Comparison of ENCODE assay signal across 20 cellular contexts in genomic region chr13:112986470-112986869, GRCh38. TPM values are rescaled to one million over a fixed set of nuclear protein-coding genes. Genes with fewer than 3 reads are reported as not detected.
DNase-seq lines count a peak whose midpoint lies in the region; ATAC-seq and TF ChIP-seq lines count a peak whose summit lies in the region.
"Had no signal": no experiment of that assay in that cellular context is flagged by ENCODE, and none has a peak within 500 bp of the region (broad histone marks: within the 10 kb centered on the region; RNA-seq: fewer than 3 reads in every experiment).

No MANE protein-coding gene starts in this region.

- no peak for DNase-seq in left ventricle myocardium inferior
- DNase-seq in heart right ventricle, result no peak
- DNase-seq in stimulated activated naive CD8-positive, alpha-beta T cell treated with anti-CD3 and anti-CD28 coated beads, Interleukin-15, amount 100 ng/mL, for 72 hours, result no peak
- DNase-seq in stimulated activated naive CD8-positive, alpha-beta T cell treated with anti-CD3 and anti-CD28 coated beads, Interleukin-15, Interleukin-2, amounts not matched to agents 100 U/mL and 50 U/mL, for 24 hours, result no peak
- no peak for DNase-seq in substantia nigra (lab: John Stamatoyannopoulos, UW)
- DNase-seq in NOMO-1 treated with dmso at 0.1 percent for 144 hours (lab: John Stamatoyannopoulos, UW; ENCODE audit: unreplicated experiment), result no peak
- DNase-seq in dorsolateral prefrontal cortex, result no peak
- DNase-seq: 8988T; ACHN; AML-193; C1 segment of cervical spinal cord; Calu3; CD4-positive, alpha-beta memory T cell; COR-L47; DMS79 treated with DMSO at 0.1 percent for 48 hours; GF-D8; GOT3; HCEC 1CT had no signal

- H3K9me3 ChIP-seq in left ventricle myocardium inferior (replicated peaks) (no peaks in the 10 kb centered on the region), heart right ventricle (no peaks in the 10 kb centered on the region), mucosa of rectum (ENCODE audit: control insufficient read depth in 2 of 2, low read length in 2 of 2) (no peaks in the 10 kb centered on the region)
- H3K9me3 ChIP-seq: A549 had no signal

- TF ChIP-seq CTCF in left ventricle myocardium inferior (IDR thresholded peaks at IDR 0.05; ENCODE audit: borderline replicate concordance), result no peak
- no peak for TF ChIP-seq CTCF in heart right ventricle (IDR thresholded peaks at IDR 0.05)
- TF ChIP-seq CTCF in dorsolateral prefrontal cortex (IDR thresholded peaks at IDR 0.05 in 54 of 56, conservative IDR thresholded peaks at IDR 0.05 in 2 of 56; ENCODE audit: low read depth in 1 of 56, partially characterized antibody in 56 of 56), result no peak

- H3K4me3 ChIP-seq in left ventricle myocardium inferior, result no peak overlapping the region
- no peak overlapping the region for H3K4me3 ChIP-seq in heart right ventricle
- H3K4me3 ChIP-seq in mucosa of rectum (ENCODE audit: low read length in 2 of 2), result peak overlapping the region in 1 of 2 donors; percentile 67
- H3K4me3 ChIP-seq in dorsolateral prefrontal cortex, result peak overlapping the region in 1 of 59 donors; percentile 1
- H3K4me3 ChIP-seq: A549 had no signal

- H3K4me3 Mint-ChIP-seq in stimulated activated naive CD8-positive, alpha-beta T cell treated with anti-CD3 and anti-CD28 coated beads, Interleukin-15, amount 100 ng/mL, for 72 hours, result no peak overlapping the region
- H3K4me3 Mint-ChIP-seq: CD4-positive, alpha-beta memory T cell had no signal

- no peak for ATAC-seq in heart right ventricle
- ATAC-seq in stimulated activated naive CD8-positive, alpha-beta T cell treated with anti-CD3 and anti-CD28 coated beads, Interleukin-15, amount 100 ng/mL, for 72 hours, result peak; percentile 61
- ATAC-seq in stimulated activated naive CD8-positive, alpha-beta T cell treated with anti-CD3 and anti-CD28 coated beads, Interleukin-15, Interleukin-2, amounts not matched to agents 100 U/mL and 50 U/mL, for 24 hours, result no peak
- ATAC-seq: A549 had no signal

- H3K27ac ChIP-seq in left ventricle myocardium inferior (replicated peaks), result peak overlapping the region; percentile 91
- peak overlapping the region in 1 of 10 donors; percentile 49 for H3K27ac ChIP-seq in heart right ventricle
- H3K27ac ChIP-seq in mucosa of rectum (ENCODE audit: low read depth in 2 of 2, low read length in 2 of 2), result peak overlapping the region; percentile 17 to 78
- peak overlapping the region; percentile 30 for H3K27ac ChIP-seq in substantia nigra (ENCODE audit: low read depth, low read length, poor library complexity, severe bottlenecking)
- H3K27ac ChIP-seq in dorsolateral prefrontal cortex, result peak overlapping the region in 21 of 59 donors; percentile 4 to 94 (median 31)
- H3K27ac ChIP-seq: A549 had no signal

- no peaks in the 10 kb centered on the region for H3K27me3 ChIP-seq in left ventricle myocardium inferior (ENCODE audit: low read depth)
- H3K27me3 ChIP-seq in heart right ventricle, result no peaks in the 10 kb centered on the region
- H3K27me3 ChIP-seq in mucosa of rectum (ENCODE audit: control insufficient read depth in 2 of 2, insufficient read depth in 2 of 2, low read length in 2 of 2), result no peaks in the 10 kb centered on the region
- peaks cover 0 to 2% (median 0%) of the 10 kb centered on the region in 45 donors for H3K27me3 ChIP-seq in dorsolateral prefrontal cortex

- peaks cover 4% of the 10 kb centered on the region for H3K36me3 ChIP-seq in left ventricle myocardium inferior
- peaks cover 0 to 15% (median 0%) of the 10 kb centered on the region in 9 donors for H3K36me3 ChIP-seq in heart right ventricle
- H3K36me3 ChIP-seq in mucosa of rectum (ENCODE audit: control insufficient read depth in 2 of 2, insufficient read depth in 2 of 2, low read length in 2 of 2), result no peaks in the 10 kb centered on the region

- intact Hi-C loops in left ventricle myocardium inferior (cut with micrococcal nuclease) (no loop called here), heart right ventricle (cut with DNase I) (no loop called here), dorsolateral prefrontal cortex (cut with DNase I) (no loop called here)

- H3K27ac Mint-ChIP-seq in stimulated activated naive CD8-positive, alpha-beta T cell treated with anti-CD3 and anti-CD28 coated beads, Interleukin-15, amount 100 ng/mL, for 72 hours, result no peak overlapping the region

- no peaks in the 10 kb centered on the region for H3K27me3 Mint-ChIP-seq in stimulated activated naive CD8-positive, alpha-beta T cell treated with anti-CD3 and anti-CD28 coated beads, Interleukin-15, amount 100 ng/mL, for 72 hours
- H3K27me3 Mint-ChIP-seq: CD4-positive, alpha-beta memory T cell had no signal

- 83 to 88% methylated on average over 20 of the region's 20 CpGs for WGBS in heart right ventricle, 2 donors

- peaks cover 10% of the 10 kb centered on the region for H3K4me1 Mint-ChIP-seq in stimulated activated naive CD8-positive, alpha-beta T cell treated with anti-CD3 and anti-CD28 coated beads, Interleukin-15, amount 100 ng/mL, for 72 hours

- peak overlapping the region in 1 of 2 donors; percentile 72 for H3K9ac ChIP-seq in mucosa of rectum (ENCODE audit: low read depth in 1 of 2, low read length in 2 of 2)

- H3K4me1 ChIP-seq in left ventricle myocardium inferior, result peaks cover 84% of the 10 kb centered on the region
- peaks cover 2 to 80% (median 47%) of the 10 kb centered on the region in 9 donors for H3K4me1 ChIP-seq in heart right ventricle
- peaks cover 16 to 48% of the 10 kb centered on the region in 2 donors for H3K4me1 ChIP-seq in mucosa of rectum (ENCODE audit: control insufficient read depth in 2 of 2, insufficient read depth in 2 of 2, low read length in 2 of 2)
- H3K4me1 ChIP-seq: A549 had no signal

- peaks cover 0 to 10% of the 10 kb centered on the region in 2 donors for H3K9me3 Mint-ChIP-seq in stimulated activated naive CD8-positive, alpha-beta T cell treated with anti-CD3 and anti-CD28 coated beads, Interleukin-15, amount 100 ng/mL, for 72 hours
- H3K9me3 Mint-ChIP-seq: CD4-positive, alpha-beta memory T cell had no signal

RNA-seq across cellular contexts. Expression of gene MCF2L, which starts 17.5 kb away (rescaled TPM):
- total RNA-seq in left ventricle myocardium inferior (41.2 TPM), heart right ventricle (10 to 100 TPM; 29.6 to 99.8 (median 45.3) TPM), dorsolateral prefrontal cortex (100 to 1,000 TPM; 181 to 436 (median 311) TPM)
- 10 to 100 TPM; 38.6 to 94.1 TPM for polyA plus RNA-seq in heart right ventricle
